18 cellular contexts compared by ENCODE assay signal in the genomic region with DNA sequence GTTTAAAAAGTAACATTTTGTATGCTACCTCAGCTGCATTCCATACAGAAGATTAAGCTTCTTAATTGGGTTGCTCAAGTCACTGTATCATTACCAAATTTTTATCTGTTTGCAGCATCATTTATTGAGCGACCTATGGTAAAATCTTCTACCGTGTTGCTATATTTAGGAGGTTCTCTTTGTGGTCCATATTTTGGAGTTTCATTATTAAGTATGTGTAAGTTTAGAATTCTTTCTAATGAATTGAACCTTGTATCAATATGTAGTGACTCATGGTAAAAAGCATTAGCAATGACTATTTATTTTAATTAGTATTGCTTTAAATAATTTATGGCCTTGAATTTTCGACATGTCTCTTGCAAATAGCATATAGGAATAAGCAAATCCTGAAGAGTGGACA. TPM values are rescaled to one million over a fixed set of nuclear protein-coding genes. Genes with fewer than 3 reads are reported as not detected.
DNase-seq lines count a peak whose midpoint lies in the region; ATAC-seq and TF ChIP-seq lines count a peak whose summit lies in the region.
"Had no signal": no experiment of that assay in that cellular context is flagged by ENCODE, and none has a peak within 500 bp of the region (broad histone marks: within the 10 kb centered on the region; RNA-seq: fewer than 3 reads in every experiment).

No MANE protein-coding gene starts in this region.

- no peaks in the 10 kb centered on the region for H3F3A ChIP-seq in GM23338 (replicated peaks; ENCODE audit: low read depth)

- H3K36me3 Mint-ChIP-seq in GM23338 (ENCODE audit: low read depth), result peaks cover 8% of the 10 kb centered on the region; the same call in 2 of the 3 replicates
- peaks cover 10% of the 10 kb centered on the region for H3K36me3 Mint-ChIP-seq in central memory CD8-positive, alpha-beta T cell (ENCODE audit: insufficient read depth)

- no peaks in the 10 kb centered on the region for H3K4me1 Mint-ChIP-seq in GM23338
- no peaks in the 10 kb centered on the region for H3K4me1 Mint-ChIP-seq in central memory CD8-positive, alpha-beta T cell

- ATAC-seq in GM18870 (IDR thresholded peaks at IDR 0.05; ENCODE audit: unreplicated experiment) (peak; percentile 55), GM23338 (no peak), HG03196 (IDR thresholded peaks at IDR 0.05; ENCODE audit: unreplicated experiment) (no peak)
- no peak for ATAC-seq in central memory CD8-positive, alpha-beta T cell (replicated peaks; ENCODE audit: extremely low read depth, poor library complexity, severe bottlenecking)
- ATAC-seq: HepG2 had no signal

- H3K4me2 ChIP-seq in GM23338, result no peak overlapping the region
- H3K4me2 ChIP-seq: BLaER1, KMS-11 had no signal

- H3K4me3 ChIP-seq in GM06990 (replicated peaks; ENCODE audit: low read depth, low read length) (no peak overlapping the region), GM23338 (no peak overlapping the region)
- H3K4me3 ChIP-seq: BLaER1, GM23248 had no signal

- no peaks in the 10 kb centered on the region for H3K27me3 Mint-ChIP-seq in GM23338 (ENCODE audit: insufficient read depth, low read depth, poor library complexity)
- no peaks in the 10 kb centered on the region for H3K27me3 Mint-ChIP-seq in central memory CD8-positive, alpha-beta T cell
- H3K27me3 Mint-ChIP-seq: CD8-positive, alpha-beta memory T cell had no signal

- DNase-seq in GM06990 (ENCODE audit: extremely low read depth, insufficient read length) (peak; percentile 6), GM23338 (ENCODE audit: low spot score) (no peak), glomerular visceral epithelial cell (ENCODE audit: extremely low spot score) (no peak), NCI-H2196 (lab: John Stamatoyannopoulos, UW; ENCODE audit: unreplicated experiment) (no peak)
- DNase-seq in central memory CD8-positive, alpha-beta T cell (ENCODE audit: low spot score in 2 of 2), result no peak
- DNase-seq in activated CD4-positive, alpha-beta T cell treated with anti-CD3 and anti-CD28 coated beads for 4 hours, result no peak
- DNase-seq: 8988T; AML-193; CD8-positive, alpha-beta memory T cell; DMS53; GF-D8; GM23248; H7 had no signal

- no peak overlapping the region for H3K27ac ChIP-seq in GM23338 (ENCODE audit: low read depth)
- H3K27ac ChIP-seq: BLaER1, GM23248, KMS-11 had no signal

- H3K4me1 ChIP-seq in GM23338 (ENCODE audit: insufficient read depth), result no peaks in the 10 kb centered on the region
- H3K4me1 ChIP-seq: BLaER1 had no signal

- TF ChIP-seq CTCF in GM06990 (IDR thresholded peaks at IDR 0.05; ENCODE audit: insufficient read depth, low read length, poor library complexity, severe bottlenecking) (no peak), GM23338 (conservative IDR thresholded peaks at IDR 0.05; ENCODE audit: low read depth in 2 of 2) (no peak)

- H3K9me2 ChIP-seq in GM23338 (ENCODE audit: insufficient read depth), result no peaks in the 10 kb centered on the region

- H4K20me1 ChIP-seq in GM23338 (replicated peaks; ENCODE audit: insufficient read depth), result no peaks in the 10 kb centered on the region
- H4K20me1 ChIP-seq: BLaER1 had no signal

- no peaks in the 10 kb centered on the region for H3K27me3 ChIP-seq in GM06990 (replicated peaks; ENCODE audit: control insufficient read depth, insufficient read depth, low read length)
- H3K27me3 ChIP-seq in GM23338 (ENCODE audit: insufficient read depth), result no peaks in the 10 kb centered on the region
- H3K27me3 ChIP-seq: BLaER1 had no signal

- H2AFZ ChIP-seq in GM23338, result no peak overlapping the region
- H2AFZ ChIP-seq: GM23248 had no signal

- H3K27ac Mint-ChIP-seq in GM23338, result peak overlapping the region; percentile 71; the same call in 1 of the 2 replicates
- H3K27ac Mint-ChIP-seq in central memory CD8-positive, alpha-beta T cell (ENCODE audit: low read depth), result peak overlapping the region; percentile 82

- H3K4me3 Mint-ChIP-seq in GM23338, result no peak overlapping the region
- H3K4me3 Mint-ChIP-seq in central memory CD8-positive, alpha-beta T cell, result no peak overlapping the region
- H3K4me3 Mint-ChIP-seq: CD8-positive, alpha-beta memory T cell had no signal

- H3K79me2 ChIP-seq in GM23338 (replicated peaks; ENCODE audit: insufficient read depth), result no peaks in the 10 kb centered on the region

- H3K9me3 Mint-ChIP-seq in GM23338, result no peaks in the 10 kb centered on the region
- H3K9me3 Mint-ChIP-seq in central memory CD8-positive, alpha-beta T cell, result no peaks in the 10 kb centered on the region

- no peaks in the 10 kb centered on the region; the same call in 1 of the 2 replicates for H3K36me3 ChIP-seq in GM06990 (ENCODE audit: control insufficient read depth, insufficient read depth, low read length)
- no peaks in the 10 kb centered on the region for H3K36me3 ChIP-seq in GM23338 (ENCODE audit: insufficient read depth)

TF ChIP-seq in GM23338, 12 proteins besides CTCF, POLR2A, EP300 and RAD21 (continues in another document):
- no peak for TF ChIP-seq POLR2AphosphoS5 (IDR thresholded peaks at IDR 0.05; ENCODE audit: low read depth)
- TF ChIP-seq STAT1 (IDR thresholded peaks at IDR 0.05; ENCODE audit: unreplicated experiment), result no peak
- TF ChIP-seq ZNF331 (CRISPR knock-in tag; IDR thresholded peaks at IDR 0.05; ENCODE audit: low read depth), result no peak
- TF ChIP-seq CREB1 (CRISPR knock-in tag; IDR thresholded peaks at IDR 0.05; ENCODE audit: low read depth), result no peak
- no peak for TF ChIP-seq ZNF114 (CRISPR knock-in tag; IDR thresholded peaks at IDR 0.05)
- TF ChIP-seq JUNB (IDR thresholded peaks at IDR 0.05; ENCODE audit: unreplicated experiment), result no peak
- TF ChIP-seq, protein P1, sequence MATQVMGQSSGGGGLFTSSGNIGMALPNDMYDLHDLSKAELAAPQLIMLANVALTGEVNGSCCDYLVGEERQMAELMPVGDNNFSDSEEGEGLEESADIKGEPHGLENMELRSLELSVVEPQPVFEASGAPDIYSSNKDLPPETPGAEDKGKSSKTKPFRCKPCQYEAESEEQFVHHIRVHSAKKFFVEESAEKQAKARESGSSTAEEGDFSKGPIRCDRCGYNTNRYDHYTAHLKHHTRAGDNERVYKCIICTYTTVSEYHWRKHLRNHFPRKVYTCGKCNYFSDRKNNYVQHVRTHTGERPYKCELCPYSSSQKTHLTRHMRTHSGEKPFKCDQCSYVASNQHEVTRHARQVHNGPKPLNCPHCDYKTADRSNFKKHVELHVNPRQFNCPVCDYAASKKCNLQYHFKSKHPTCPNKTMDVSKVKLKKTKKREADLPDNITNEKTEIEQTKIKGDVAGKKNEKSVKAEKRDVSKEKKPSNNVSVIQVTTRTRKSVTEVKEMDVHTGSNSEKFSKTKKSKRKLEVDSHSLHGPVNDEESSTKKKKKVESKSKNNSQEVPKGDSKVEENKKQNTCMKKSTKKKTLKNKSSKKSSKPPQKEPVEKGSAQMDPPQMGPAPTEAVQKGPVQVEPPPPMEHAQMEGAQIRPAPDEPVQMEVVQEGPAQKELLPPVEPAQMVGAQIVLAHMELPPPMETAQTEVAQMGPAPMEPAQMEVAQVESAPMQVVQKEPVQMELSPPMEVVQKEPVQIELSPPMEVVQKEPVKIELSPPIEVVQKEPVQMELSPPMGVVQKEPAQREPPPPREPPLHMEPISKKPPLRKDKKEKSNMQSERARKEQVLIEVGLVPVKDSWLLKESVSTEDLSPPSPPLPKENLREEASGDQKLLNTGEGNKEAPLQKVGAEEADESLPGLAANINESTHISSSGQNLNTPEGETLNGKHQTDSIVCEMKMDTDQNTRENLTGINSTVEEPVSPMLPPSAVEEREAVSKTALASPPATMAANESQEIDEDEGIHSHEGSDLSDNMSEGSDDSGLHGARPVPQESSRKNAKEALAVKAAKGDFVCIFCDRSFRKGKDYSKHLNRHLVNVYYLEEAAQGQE (IDR thresholded peaks at IDR 0.05; ENCODE audit: unreplicated experiment), result no peak
- no peak for TF ChIP-seq NANOG (IDR thresholded peaks at IDR 0.05; ENCODE audit: borderline replicate concordance)

RNA-seq across cellular contexts. Expression of a gene that starts 42.2 kb away (rescaled TPM):
- total RNA-seq in GM23338 (2014; rRNA removed; shearing (Covaris generic)), result 166 and 208 TPM in 2 replicates
- polyA plus RNA-seq in GM23338 (2016; fragmentation: Nextera tagmentation; extraction: Ambion mirVana), result 286 and 315 TPM in 2 replicates
